In genomic region chr7:75639071-75639892, GRCh38 we compare ENCODE assay signal across 8 cellular contexts.
DNase-seq lines count a peak whose midpoint lies in the region; ATAC-seq and TF ChIP-seq lines count a peak whose summit lies in the region.

No MANE protein-coding gene starts in this region.

- no peak for TF ChIP-seq CTCF in Loucy (conservative IDR thresholded peaks at IDR 0.05; ENCODE audit: low read length)
- TF ChIP-seq CTCF in lower lobe of right lung (IDR thresholded peaks at IDR 0.05) = no peak

- H3K4me3 ChIP-seq in Loucy (ENCODE audit: low read length, poor library complexity, severe bottlenecking) (peak overlapping the region; percentile 79), lower lobe of right lung (peak overlapping the region; percentile 76)

- H3K27me3 ChIP-seq in Loucy (ENCODE audit: insufficient read depth, low read length, poor library complexity, severe bottlenecking) (no peaks in the 10 kb centered on the region), lower lobe of right lung (ENCODE audit: low read depth) (no peaks in the 10 kb centered on the region)

- H3K27ac ChIP-seq in lower lobe of right lung = peak overlapping the region; percentile 82

- peak overlapping the region; percentile 98 for H2AFZ ChIP-seq in Loucy (ENCODE audit: low read length)

- H4K20me1 ChIP-seq in Loucy (ENCODE audit: insufficient read depth, low read length, poor library complexity, severe bottlenecking) = no peaks in the 10 kb centered on the region

- peak overlapping the region; percentile 89 for H3K4me2 ChIP-seq in Loucy (ENCODE audit: low read depth, low read length, poor library complexity, severe bottlenecking)

- peak; percentile 61 to 66 for ATAC-seq in lower lobe of right lung
- ATAC-seq in GM18511 (IDR thresholded peaks at IDR 0.05; ENCODE audit: unreplicated experiment) = no peak
- ATAC-seq in HG03457 (IDR thresholded peaks at IDR 0.05; ENCODE audit: unreplicated experiment) = no peak

- H3K9me3 ChIP-seq in Loucy (ENCODE audit: insufficient read depth, low read depth, low read length) (peaks cover 4% of the 10 kb centered on the region; the same call in 1 of the 2 replicates), lower lobe of right lung (no peaks in the 10 kb centered on the region)

- no peaks in the 10 kb centered on the region for H3K9me2 ChIP-seq in Loucy (replicated peaks; ENCODE audit: low read depth, low read length)

- H3K36me3 ChIP-seq in Loucy (ENCODE audit: insufficient read depth, low read length) (no peaks in the 10 kb centered on the region), lower lobe of right lung (peaks cover 2% of the 10 kb centered on the region)

- H3K9ac ChIP-seq in Loucy (ENCODE audit: low read depth, low read length, poor library complexity, severe bottlenecking) = peak overlapping the region; percentile 72

- intact Hi-C loops in lower lobe of right lung (cut with DNase I) = no loop called here

- no peaks in the 10 kb centered on the region for H3F3A ChIP-seq in Loucy (ENCODE audit: low read depth)

- no peaks in the 10 kb centered on the region for H3K79me2 ChIP-seq in Loucy (ENCODE audit: insufficient read depth, low read length)

- H3K4me1 ChIP-seq in Loucy (ENCODE audit: insufficient read depth, low read length, poor library complexity, severe bottlenecking) (peaks cover 6% of the 10 kb centered on the region), lower lobe of right lung (peaks cover 16% of the 10 kb centered on the region)

- DNase-seq in DMS79 treated with DMSO at 0.1 percent for 48 hours (lab: John Stamatoyannopoulos, UW) (peak; percentile 22), dermis blood vessel endothelial cell (peak; percentile 60), lower lobe of right lung (peak; percentile 71)
- peak; percentile 40 for DNase-seq in activated CD4-positive, alpha-beta T cell treated with anti-CD3 and anti-CD28 coated beads for 48 hours
- peak; percentile 3 for DNase-seq in stimulated activated CD8-positive, alpha-beta memory T cell treated with anti-CD3 and anti-CD28 coated beads, Interleukin-4, amount 100 ng/mL, for 24 hours (ENCODE audit: low read depth)

Comparison
In these comparisons a context has a peak if more than half of its experiments do, and no peak if none do; other contexts are left out.
1. DNase-seq: peak in every context shown above with its lines; median percentile 71 in lower lobe of right lung; 60 in dermis blood vessel endothelial cell; 40 in activated CD4-positive, alpha-beta T cell treated with anti-CD3 and anti-CD28 coated beads for 48 hours; 22 in DMS79 treated with DMSO at 0.1 percent for 48 hours; 3 in stimulated activated CD8-positive, alpha-beta memory T cell treated with anti-CD3 and anti-CD28 coated beads, Interleukin-4, amount 100 ng/mL, for 24 hours.
2. ATAC-seq: peak in lower lobe of right lung (2 of 2); none in GM18511 (single experiment) and HG03457 (single experiment).